ENCODE assay signal across 1 cellular context in the genomic region with DNA sequence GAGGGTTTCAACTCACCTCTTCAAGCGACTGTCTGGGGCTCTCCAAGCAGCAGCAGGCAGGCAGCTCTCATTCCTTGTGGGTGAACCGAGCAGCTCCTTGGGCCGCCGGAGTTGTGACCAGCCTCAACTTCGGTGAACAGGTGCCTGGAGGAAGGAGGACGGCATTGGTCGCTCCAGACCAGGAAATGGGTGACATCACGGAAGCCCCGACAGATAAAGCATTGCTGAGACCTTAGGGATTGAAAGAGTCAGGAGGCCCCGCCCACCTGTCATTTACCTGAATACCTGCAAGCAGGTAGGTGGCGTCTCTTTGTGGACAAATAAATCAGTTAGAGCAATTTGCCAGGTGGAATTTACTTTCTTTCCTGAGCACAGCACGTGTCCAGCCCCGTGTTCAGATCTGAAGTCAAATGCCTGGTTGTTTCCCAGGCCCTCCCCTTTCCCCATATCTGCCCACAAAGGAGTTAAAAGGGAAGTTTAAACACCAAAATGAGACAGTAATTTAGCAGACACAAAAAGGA.
A peak's percentile ranks its signal among the peaks of the same experiment; 100 is the strongest.
TF ChIP-seq lines count a peak whose summit lies in the region.

A gene (minus strand): TSS at position 115 of the 521 bp plus-strand sequence. CDS start 17,484 bp downstream, outside the sequence.

TF ChIP-seq in HCT116, 20 proteins besides CTCF, POLR2A, EP300 and RAD21 (continued from another document):
- TF ChIP-seq, protein P1, sequence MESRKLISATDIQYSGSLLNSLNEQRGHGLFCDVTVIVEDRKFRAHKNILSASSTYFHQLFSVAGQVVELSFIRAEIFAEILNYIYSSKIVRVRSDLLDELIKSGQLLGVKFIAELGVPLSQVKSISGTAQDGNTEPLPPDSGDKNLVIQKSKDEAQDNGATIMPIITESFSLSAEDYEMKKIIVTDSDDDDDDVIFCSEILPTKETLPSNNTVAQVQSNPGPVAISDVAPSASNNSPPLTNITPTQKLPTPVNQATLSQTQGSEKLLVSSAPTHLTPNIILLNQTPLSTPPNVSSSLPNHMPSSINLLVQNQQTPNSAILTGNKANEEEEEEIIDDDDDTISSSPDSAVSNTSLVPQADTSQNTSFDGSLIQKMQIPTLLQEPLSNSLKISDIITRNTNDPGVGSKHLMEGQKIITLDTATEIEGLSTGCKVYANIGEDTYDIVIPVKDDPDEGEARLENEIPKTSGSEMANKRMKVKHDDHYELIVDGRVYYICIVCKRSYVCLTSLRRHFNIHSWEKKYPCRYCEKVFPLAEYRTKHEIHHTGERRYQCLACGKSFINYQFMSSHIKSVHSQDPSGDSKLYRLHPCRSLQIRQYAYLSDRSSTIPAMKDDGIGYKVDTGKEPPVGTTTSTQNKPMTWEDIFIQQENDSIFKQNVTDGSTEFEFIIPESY (IDR thresholded peaks at IDR 0.05; ENCODE audit: extremely low read depth, insufficient replicate concordance, low read length): no peak
- TF ChIP-seq YY1 (IDR thresholded peaks at IDR 0.05; ENCODE audit: extremely low read depth, insufficient replicate concordance, low read depth, low read length) (no peak), SP1 (IDR thresholded peaks at IDR 0.05; ENCODE audit: low read depth) (peak; percentile 40; the same call in 1 of the 2 replicates), ZNF274 (IDR thresholded peaks at IDR 0.05; ENCODE audit: low read depth, low read length) (no peak), FOSL1 (IDR thresholded peaks at IDR 0.05; ENCODE audit: low read depth) (no peak), ELF1 (IDR thresholded peaks at IDR 0.05; ENCODE audit: borderline replicate concordance, low read depth) (peak; percentile 69), EZH2phosphoT487 (IDR thresholded peaks at IDR 0.05; ENCODE audit: borderline replicate concordance) (no peak)
- TF ChIP-seq, protein P2, sequence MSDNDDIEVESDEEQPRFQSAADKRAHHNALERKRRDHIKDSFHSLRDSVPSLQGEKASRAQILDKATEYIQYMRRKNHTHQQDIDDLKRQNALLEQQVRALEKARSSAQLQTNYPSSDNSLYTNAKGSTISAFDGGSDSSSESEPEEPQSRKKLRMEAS (IDR thresholded peaks at IDR 0.05): peak; percentile 74
